In the genomic region with DNA sequence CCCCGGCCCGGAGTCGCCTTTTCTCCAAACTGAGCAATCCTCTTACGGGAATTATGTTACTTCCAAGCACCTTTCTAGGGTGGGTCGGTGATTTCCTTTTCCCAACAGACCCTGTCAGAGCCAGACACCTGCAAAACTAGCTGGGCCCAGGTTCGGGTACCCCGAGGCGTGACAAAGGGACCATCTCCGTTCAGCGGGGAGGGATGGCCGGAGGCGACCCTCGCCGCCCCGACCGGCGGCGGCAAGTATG, we compare ENCODE assay signal across 1 cellular context.
TF ChIP-seq lines count a peak whose summit lies in the region.

No MANE protein-coding gene starts in this region.

TF ChIP-seq in K562, 482 proteins besides CTCF, POLR2A, EP300 and RAD21 (continued from another document):
- TF ChIP-seq TOE1 (IDR thresholded peaks at IDR 0.05; ENCODE audit: borderline replicate concordance) (0 out of 2 replicates have a peak, but pooled peaks have one; percentile 6), TOE1 (CRISPR knock-in tag; IDR thresholded peaks at IDR 0.05; ENCODE audit: borderline replicate concordance, low read depth) (peak; percentile 6; the same call in 1 of the 2 replicates), ZBTB12 (CRISPR knock-in tag; IDR thresholded peaks at IDR 0.05) (no peak), JUN (IDR thresholded peaks at IDR 0.05; ENCODE audit: borderline replicate concordance, low read depth, low read length) (no peak), JUN (CRISPR knock-in tag; IDR thresholded peaks at IDR 0.05; ENCODE audit: borderline replicate concordance) (no peak; the same call in 1 of the 2 replicates), BDP1 (IDR thresholded peaks at IDR 0.05; ENCODE audit: insufficient read depth, insufficient read length) (no peak), CHD2 (IDR thresholded peaks at IDR 0.05; ENCODE audit: low read depth, low read length) (no peak), HNRNPL (IDR thresholded peaks at IDR 0.05; ENCODE audit: low read depth, low read length) (no peak), TEAD4 (IDR thresholded peaks at IDR 0.05; ENCODE audit: low read length) (no peak), TEAD4 (CRISPR knock-in tag; IDR thresholded peaks at IDR 0.05; ENCODE audit: borderline replicate concordance) (peak; percentile 66; the same call in 1 of the 2 replicates), CHD1 (IDR thresholded peaks at IDR 0.05; ENCODE audit: low read length) (no peak), EP400 (IDR thresholded peaks at IDR 0.05) (no peak), UBTF (IDR thresholded peaks at IDR 0.05; ENCODE audit: borderline replicate concordance in 1 of 2, low read depth in 2 of 2, low read length in 2 of 2) (no peak), ZNF644 (tag; IDR thresholded peaks at IDR 0.05; ENCODE audit: low read depth) (no peak), NR2C2 (CRISPR knock-in tag; IDR thresholded peaks at IDR 0.05) (peak; percentile 61; the same call in 1 of the 2 replicates), NR2C2 (tag; IDR thresholded peaks at IDR 0.05) (no peak), FOXJ3 (CRISPR knock-in tag; IDR thresholded peaks at IDR 0.05) (no peak), MLLT1 (IDR thresholded peaks at IDR 0.05) (0 out of 4 replicates have a peak, but pooled peaks of 1 of the 2 experiments have one; percentile 41), OTX1 (CRISPR knock-in tag; IDR thresholded peaks at IDR 0.05) (no peak), TFAP4 (CRISPR knock-in tag; IDR thresholded peaks at IDR 0.05; ENCODE audit: borderline replicate concordance) (no peak), ZNF589 (CRISPR knock-in tag; IDR thresholded peaks at IDR 0.05; ENCODE audit: low read depth) (no peak), TBL1XR1 (IDR thresholded peaks at IDR 0.05; ENCODE audit: low read length in 2 of 2) (peak in 1 of 2 experiments; percentile 5; a peak in 1 of 4 replicates), NFRKB (IDR thresholded peaks at IDR 0.05; ENCODE audit: low read depth) (no peak), ZBTB7A (IDR thresholded peaks at IDR 0.05; ENCODE audit: borderline replicate concordance, control insufficient read depth, low read depth, low read length) (peak; percentile 24; the same call in 1 of the 2 replicates), ZNF124 (CRISPR knock-in tag; IDR thresholded peaks at IDR 0.05) (no peak), VEZF1 (CRISPR knock-in tag; IDR thresholded peaks at IDR 0.05) (no peak)
- TF ChIP-seq, protein P1, sequence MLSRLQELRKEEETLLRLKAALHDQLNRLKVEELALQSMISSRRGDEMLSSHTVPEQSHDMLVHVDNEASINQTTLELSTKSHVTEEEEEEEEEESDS (CRISPR knock-in tag; IDR thresholded peaks at IDR 0.05): no peak
- TF ChIP-seq, protein P2, sequence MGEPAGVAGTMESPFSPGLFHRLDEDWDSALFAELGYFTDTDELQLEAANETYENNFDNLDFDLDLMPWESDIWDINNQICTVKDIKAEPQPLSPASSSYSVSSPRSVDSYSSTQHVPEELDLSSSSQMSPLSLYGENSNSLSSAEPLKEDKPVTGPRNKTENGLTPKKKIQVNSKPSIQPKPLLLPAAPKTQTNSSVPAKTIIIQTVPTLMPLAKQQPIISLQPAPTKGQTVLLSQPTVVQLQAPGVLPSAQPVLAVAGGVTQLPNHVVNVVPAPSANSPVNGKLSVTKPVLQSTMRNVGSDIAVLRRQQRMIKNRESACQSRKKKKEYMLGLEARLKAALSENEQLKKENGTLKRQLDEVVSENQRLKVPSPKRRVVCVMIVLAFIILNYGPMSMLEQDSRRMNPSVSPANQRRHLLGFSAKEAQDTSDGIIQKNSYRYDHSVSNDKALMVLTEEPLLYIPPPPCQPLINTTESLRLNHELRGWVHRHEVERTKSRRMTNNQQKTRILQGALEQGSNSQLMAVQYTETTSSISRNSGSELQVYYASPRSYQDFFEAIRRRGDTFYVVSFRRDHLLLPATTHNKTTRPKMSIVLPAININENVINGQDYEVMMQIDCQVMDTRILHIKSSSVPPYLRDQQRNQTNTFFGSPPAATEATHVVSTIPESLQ (CRISPR knock-in tag; IDR thresholded peaks at IDR 0.05): 0 out of 2 replicates have a peak, but pooled peaks have one; percentile 36
- TF ChIP-seq, protein P3, sequence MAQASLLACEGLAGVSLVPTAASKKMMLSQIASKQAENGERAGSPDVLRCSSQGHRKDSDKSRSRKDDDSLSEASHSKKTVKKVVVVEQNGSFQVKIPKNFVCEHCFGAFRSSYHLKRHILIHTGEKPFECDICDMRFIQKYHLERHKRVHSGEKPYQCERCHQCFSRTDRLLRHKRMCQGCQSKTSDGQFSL (CRISPR knock-in tag; IDR thresholded peaks at IDR 0.05): no peak
- TF ChIP-seq, protein P3 (tag; IDR thresholded peaks at IDR 0.05): peak in 1 of 2 experiments; percentile 65; a peak in 1 of 4 replicates
- TF ChIP-seq, protein P4, sequence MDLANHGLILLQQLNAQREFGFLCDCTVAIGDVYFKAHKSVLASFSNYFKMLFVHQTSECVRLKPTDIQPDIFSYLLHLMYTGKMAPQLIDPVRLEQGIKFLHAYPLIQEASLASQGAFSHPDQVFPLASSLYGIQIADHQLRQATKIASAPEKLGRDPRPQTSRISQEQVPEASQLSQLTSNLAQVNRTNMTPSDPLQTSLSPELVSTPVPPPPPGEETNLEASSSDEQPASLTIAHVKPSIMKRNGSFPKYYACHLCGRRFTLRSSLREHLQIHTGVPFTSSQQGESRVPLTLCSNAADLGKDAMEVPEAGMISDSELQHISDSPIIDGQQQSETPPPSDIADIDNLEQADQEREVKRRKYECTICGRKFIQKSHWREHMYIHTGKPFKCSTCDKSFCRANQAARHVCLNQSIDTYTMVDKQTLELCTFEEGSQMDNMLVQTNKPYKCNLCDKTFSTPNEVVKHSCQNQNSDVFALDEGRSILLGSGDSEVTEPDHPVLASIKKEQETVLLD (IDR thresholded peaks at IDR 0.05): no peak
- TF ChIP-seq, protein P5, sequence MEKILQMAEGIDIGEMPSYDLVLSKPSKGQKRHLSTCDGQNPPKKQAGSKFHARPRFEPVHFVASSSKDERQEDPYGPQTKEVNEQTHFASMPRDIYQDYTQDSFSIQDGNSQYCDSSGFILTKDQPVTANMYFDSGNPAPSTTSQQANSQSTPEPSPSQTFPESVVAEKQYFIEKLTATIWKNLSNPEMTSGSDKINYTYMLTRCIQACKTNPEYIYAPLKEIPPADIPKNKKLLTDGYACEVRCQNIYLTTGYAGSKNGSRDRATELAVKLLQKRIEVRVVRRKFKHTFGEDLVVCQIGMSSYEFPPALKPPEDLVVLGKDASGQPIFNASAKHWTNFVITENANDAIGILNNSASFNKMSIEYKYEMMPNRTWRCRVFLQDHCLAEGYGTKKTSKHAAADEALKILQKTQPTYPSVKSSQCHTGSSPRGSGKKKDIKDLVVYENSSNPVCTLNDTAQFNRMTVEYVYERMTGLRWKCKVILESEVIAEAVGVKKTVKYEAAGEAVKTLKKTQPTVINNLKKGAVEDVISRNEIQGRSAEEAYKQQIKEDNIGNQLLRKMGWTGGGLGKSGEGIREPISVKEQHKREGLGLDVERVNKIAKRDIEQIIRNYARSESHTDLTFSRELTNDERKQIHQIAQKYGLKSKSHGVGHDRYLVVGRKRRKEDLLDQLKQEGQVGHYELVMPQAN (IDR thresholded peaks at IDR 0.05; ENCODE audit: borderline replicate concordance): 0 out of 2 replicates have a peak, but pooled peaks have one; percentile 5
- TF ChIP-seq, protein P6, sequence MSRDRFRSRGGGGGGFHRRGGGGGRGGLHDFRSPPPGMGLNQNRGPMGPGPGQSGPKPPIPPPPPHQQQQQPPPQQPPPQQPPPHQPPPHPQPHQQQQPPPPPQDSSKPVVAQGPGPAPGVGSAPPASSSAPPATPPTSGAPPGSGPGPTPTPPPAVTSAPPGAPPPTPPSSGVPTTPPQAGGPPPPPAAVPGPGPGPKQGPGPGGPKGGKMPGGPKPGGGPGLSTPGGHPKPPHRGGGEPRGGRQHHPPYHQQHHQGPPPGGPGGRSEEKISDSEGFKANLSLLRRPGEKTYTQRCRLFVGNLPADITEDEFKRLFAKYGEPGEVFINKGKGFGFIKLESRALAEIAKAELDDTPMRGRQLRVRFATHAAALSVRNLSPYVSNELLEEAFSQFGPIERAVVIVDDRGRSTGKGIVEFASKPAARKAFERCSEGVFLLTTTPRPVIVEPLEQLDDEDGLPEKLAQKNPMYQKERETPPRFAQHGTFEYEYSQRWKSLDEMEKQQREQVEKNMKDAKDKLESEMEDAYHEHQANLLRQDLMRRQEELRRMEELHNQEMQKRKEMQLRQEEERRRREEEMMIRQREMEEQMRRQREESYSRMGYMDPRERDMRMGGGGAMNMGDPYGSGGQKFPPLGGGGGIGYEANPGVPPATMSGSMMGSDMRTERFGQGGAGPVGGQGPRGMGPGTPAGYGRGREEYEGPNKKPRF (IDR thresholded peaks at IDR 0.05; ENCODE audit: low read depth, low read length): no peak
- TF ChIP-seq, protein P7, sequence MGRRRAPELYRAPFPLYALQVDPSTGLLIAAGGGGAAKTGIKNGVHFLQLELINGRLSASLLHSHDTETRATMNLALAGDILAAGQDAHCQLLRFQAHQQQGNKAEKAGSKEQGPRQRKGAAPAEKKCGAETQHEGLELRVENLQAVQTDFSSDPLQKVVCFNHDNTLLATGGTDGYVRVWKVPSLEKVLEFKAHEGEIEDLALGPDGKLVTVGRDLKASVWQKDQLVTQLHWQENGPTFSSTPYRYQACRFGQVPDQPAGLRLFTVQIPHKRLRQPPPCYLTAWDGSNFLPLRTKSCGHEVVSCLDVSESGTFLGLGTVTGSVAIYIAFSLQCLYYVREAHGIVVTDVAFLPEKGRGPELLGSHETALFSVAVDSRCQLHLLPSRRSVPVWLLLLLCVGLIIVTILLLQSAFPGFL (CRISPR knock-in tag; IDR thresholded peaks at IDR 0.05): 0 out of 2 replicates have a peak, but pooled peaks have one; percentile 49
